ENCODE assay signal across 8 cellular contexts in genomic region chr10:118459642-118460193, GRCh38.
DNase-seq lines count a peak whose midpoint lies in the region; ATAC-seq and TF ChIP-seq lines count a peak whose summit lies in the region.

No MANE protein-coding gene starts in this region.

- H3F3A ChIP-seq in PC-3 (ENCODE audit: low read length, unreplicated experiment), result no peaks in the 10 kb centered on the region

- no peak overlapping the region for H3K4me2 ChIP-seq in PC-3 (ENCODE audit: low read length)

- no peak overlapping the region for H2AFZ ChIP-seq in PC-3 (ENCODE audit: low read length)

- peak; percentile 76 to 80 for TF ChIP-seq CTCF in Caco-2 (IDR thresholded peaks at IDR 0.05; ENCODE audit: insufficient read depth in 1 of 2, low read depth in 1 of 2, low read length in 1 of 2, severe bottlenecking in 1 of 2, unreplicated experiment in 1 of 2)
- peak; percentile 71 for TF ChIP-seq CTCF in PC-3 (conservative IDR thresholded peaks at IDR 0.05; ENCODE audit: low read depth, low read length)
- TF ChIP-seq CTCF in nephron (IDR thresholded peaks at IDR 0.05; ENCODE audit: unreplicated experiment in 3 of 3), result peak; percentile 77 to 84 (median 82)
- peak; percentile 64 for TF ChIP-seq CTCF in thoracic aorta (IDR thresholded peaks at IDR 0.05)

- H3K27me3 Mint-ChIP-seq in Caco-2 (ENCODE audit: insufficient read depth, unreplicated experiment), result peaks cover 11% of the 10 kb centered on the region
- peaks cover 36% of the 10 kb centered on the region for H3K27me3 Mint-ChIP-seq in activated T-cell treated with anti-CD3 and anti-CD28 coated beads, Interleukin-2, amount 50 U/mL, for 4 hours (ENCODE audit: low read depth)
- H3K27me3 Mint-ChIP-seq in nephron (ENCODE audit: low read depth), result peaks cover 14% of the 10 kb centered on the region

- H3K79me2 ChIP-seq in PC-3 (ENCODE audit: low read length), result no peaks in the 10 kb centered on the region

- no peaks in the 10 kb centered on the region for H3K4me1 Mint-ChIP-seq in Caco-2 (ENCODE audit: low read depth, unreplicated experiment)
- H3K4me1 Mint-ChIP-seq in activated T-cell treated with anti-CD3 and anti-CD28 coated beads, Interleukin-2, amount 50 U/mL, for 4 hours (ENCODE audit: low read depth), result peaks cover 6% of the 10 kb centered on the region
- no peaks in the 10 kb centered on the region for H3K4me1 Mint-ChIP-seq in nephron

- H3K36me3 Mint-ChIP-seq in Caco-2 (ENCODE audit: insufficient read depth, unreplicated experiment), result no peaks in the 10 kb centered on the region
- H3K36me3 Mint-ChIP-seq in activated T-cell treated with anti-CD3 and anti-CD28 coated beads, Interleukin-2, amount 50 U/mL, for 4 hours (ENCODE audit: insufficient read depth), result no peaks in the 10 kb centered on the region
- H3K36me3 Mint-ChIP-seq in nephron (ENCODE audit: low read depth), result no peaks in the 10 kb centered on the region

- no TSS peak for BruUV-seq in Caco-2 (replicated peaks; lab: Mats Ljungman, UMichigan)
- no TSS peak for BruUV-seq in PC-3 (replicated peaks; lab: Mats Ljungman, UMichigan)

- intact Hi-C loops in Caco-2 (cut with micrococcal nuclease; ENCODE audit: unreplicated experiment), result loop anchor here (1.0 to 2.0 kb wide), 4 partner anchors 35 to 151 kb away; partner anchors contain the start of gene FAM204A
- intact Hi-C loops in PC-3 (cut with micrococcal nuclease), result loop anchor here (1.0 to 10.0 kb wide), 2 partner anchors 85 to 963 kb away; no protein-coding TSS in a partner anchor

- H3K9me3 ChIP-seq in Caco-2 (no peaks in the 10 kb centered on the region), PC-3 (ENCODE audit: low read length) (no peaks in the 10 kb centered on the region), thoracic aorta (no peaks in the 10 kb centered on the region)

- POLR2A ChIA-PET in Caco-2 (lab: Charles Lee) (no interaction called here), PC-3 (lab: Charles Lee; ENCODE audit: unreplicated experiment) (no interaction called here)

- H3K4me3 Mint-ChIP-seq in Caco-2 (ENCODE audit: unreplicated experiment) (peak overlapping the region; percentile 24), nephron (no peak overlapping the region)
- peak overlapping the region; percentile 48 for H3K4me3 Mint-ChIP-seq in activated T-cell treated with anti-CD3 and anti-CD28 coated beads, Interleukin-2, amount 50 U/mL, for 4 hours

- no peaks in the 10 kb centered on the region for H3K9me2 ChIP-seq in PC-3 (replicated peaks; ENCODE audit: low read length)

- H3K4me3 ChIP-seq in Caco-2 (ENCODE audit: low read depth, low read length) (no peak overlapping the region), PC-3 (ENCODE audit: low read length) (no peak overlapping the region), thoracic aorta (no peak overlapping the region)

- peak; percentile 83 for ATAC-seq in GM19467 (IDR thresholded peaks at IDR 0.05; ENCODE audit: unreplicated experiment)
- ATAC-seq in PC-3, result peak; percentile 87
- peak; percentile 48 to 65 for ATAC-seq in activated T-cell treated with anti-CD3 and anti-CD28 coated beads, Interleukin-2, amount 50 U/mL, for 4 hours
- ATAC-seq in thoracic aorta (ENCODE audit: insufficient number of reproducible peaks, low FRiP score, low read depth), result no peak

- CTCF ChIA-PET in Caco-2 (lab: Charles Lee) (interaction anchor here (0.6 to 1.7 kb wide), 8 partner anchors 10 to 963 kb away, joined by 3 to 7 read pairs (median 4); no protein-coding TSS in a partner anchor), PC-3 (lab: Charles Lee) (interaction anchor here (0.6 kb wide), 1 partner anchor 1017 kb away, joined by 3 read pairs; no protein-coding TSS in a partner anchor)

- H4K20me1 ChIP-seq in PC-3 (ENCODE audit: low read length), result no peaks in the 10 kb centered on the region

- no peak overlapping the region for H3K27ac Mint-ChIP-seq in Caco-2 (ENCODE audit: unreplicated experiment)
- H3K27ac Mint-ChIP-seq in nephron, result no peak overlapping the region

- peak; percentile 71 to 77 for DNase-seq in Caco-2
- peak; percentile 42 for DNase-seq in HuH-7 (ENCODE audit: low spot score)
- peak; percentile 73 for DNase-seq in PC-3
- peak; percentile 23 for DNase-seq in activated T-cell treated with anti-CD3 and anti-CD28 coated beads, Interleukin-2, amount 50 U/mL, for 4 hours
- peak; percentile 41 for DNase-seq in fibroblast of gingiva (ENCODE audit: low read depth)
- DNase-seq in thoracic aorta (ENCODE audit: low spot score), result no peak

- H3K9ac ChIP-seq in PC-3 (ENCODE audit: low read length), result no peak overlapping the region

- H3K4me1 ChIP-seq in Caco-2, result peaks cover 16% of the 10 kb centered on the region
- no peaks in the 10 kb centered on the region for H3K4me1 ChIP-seq in PC-3 (ENCODE audit: insufficient read depth, low read length)
- no peaks in the 10 kb centered on the region for H3K4me1 ChIP-seq in thoracic aorta (ENCODE audit: control insufficient read depth in 1 of 2, low read depth in 2 of 2)

- H3K36me3 ChIP-seq in Caco-2 (ENCODE audit: control insufficient read depth, insufficient read depth, low read length), result no peaks in the 10 kb centered on the region
- no peaks in the 10 kb centered on the region; the same call in 1 of the 2 replicates for H3K36me3 ChIP-seq in PC-3 (ENCODE audit: low read depth, low read length)
- H3K36me3 ChIP-seq in thoracic aorta, result no peaks in the 10 kb centered on the region

- H3K9me3 Mint-ChIP-seq in Caco-2 (ENCODE audit: unreplicated experiment) (no peaks in the 10 kb centered on the region), nephron (no peaks in the 10 kb centered on the region)
- H3K9me3 Mint-ChIP-seq in activated T-cell treated with anti-CD3 and anti-CD28 coated beads, Interleukin-2, amount 50 U/mL, for 4 hours, result no peaks in the 10 kb centered on the region

- no peaks in the 10 kb centered on the region for H3K27me3 ChIP-seq in Caco-2 (replicated peaks; ENCODE audit: control insufficient read depth, insufficient read depth, low read length)
- peaks cover 78% of the 10 kb centered on the region for H3K27me3 ChIP-seq in PC-3 (ENCODE audit: low read length)
- H3K27me3 ChIP-seq in thoracic aorta (replicated peaks; ENCODE audit: insufficient read depth), result no peaks in the 10 kb centered on the region

- H3K27ac ChIP-seq in PC-3 (ENCODE audit: low read length) (no peak overlapping the region), thoracic aorta (no peak overlapping the region)

Comparison
In these comparisons a context has a peak if more than half of its experiments do, and no peak if none do; other contexts are left out.
1. H3K4me3 Mint-ChIP-seq: peak in Caco-2 (single experiment) and activated T-cell treated with anti-CD3 and anti-CD28 coated beads, Interleukin-2, amount 50 U/mL, for 4 hours (single experiment); none in nephron (0 of 3).
2. Peak in every context shown above with its lines, with median percentiles within 50 percentile points of each other: CTCF ChIP-seq.